Comparison of ENCODE assay signal across 10 cellular contexts in genomic region chr3:105997800-105998526, GRCh38.
A peak's percentile ranks its signal among the peaks of the same experiment; 100 is the strongest.
DNase-seq lines count a peak whose midpoint lies in the region; ATAC-seq, FAIRE-seq and TF ChIP-seq lines count a peak whose summit lies in the region.
"Had no signal": no experiment of that assay in that cellular context is flagged by ENCODE, and none has a peak within 500 bp of the region (broad histone marks: within the 10 kb centered on the region; RNA-seq: fewer than 3 reads in every experiment).

No MANE protein-coding gene starts in this region.

- H3K9me3 ChIP-seq in right cardiac atrium (ENCODE audit: control insufficient read depth, low read length), result no peaks in the 10 kb centered on the region

- peak; percentile 97 for ATAC-seq in Right ventricle myocardium inferior
- peak; percentile 93 to 95 for ATAC-seq in right cardiac atrium
- no peak for ATAC-seq in GM21717 (IDR thresholded peaks at IDR 0.05; ENCODE audit: unreplicated experiment)
- no peak for ATAC-seq in stimulated activated memory B cell treated with anti-CD40 and anti-IgM and Interleukin-4, amounts not matched to agents 10 μg/mL and 1 μg/mL and 100 μg/mL, for 72 hours

- H3K4me3 Mint-ChIP-seq in stimulated activated memory B cell treated with anti-CD40 and anti-IgM and Interleukin-4, amounts not matched to agents 10 μg/mL and 1 μg/mL and 100 μg/mL, for 72 hours, result no peak overlapping the region
- H3K4me3 Mint-ChIP-seq: CD8-positive, alpha-beta memory T cell had no signal

- H3K27ac ChIP-seq in right cardiac atrium (ENCODE audit: low read length), result peak overlapping the region; percentile 61

- no peak for TF ChIP-seq CTCF in WI38 (IDR thresholded peaks at IDR 0.05; ENCODE audit: low read depth, low read length)

- peaks cover 7% of the 10 kb centered on the region for H3K9me3 Mint-ChIP-seq in stimulated activated memory B cell treated with anti-CD40 and anti-IgM and Interleukin-4, amounts not matched to agents 10 μg/mL and 1 μg/mL and 100 μg/mL, for 72 hours

- DNase-seq in Right ventricle myocardium inferior (ENCODE audit: missing footprints) (no peak), cardiac septum (ENCODE audit: low spot score) (no peak), right cardiac atrium (peak; percentile 44 to 67 (median 45)), urothelium cell line (ENCODE audit: low spot score) (peak; percentile 69), D341Med (ENCODE audit: low spot score) (no peak)
- DNase-seq: CD8-positive, alpha-beta memory T cell; NCI-H1048 had no signal

- intact Hi-C loops in Right ventricle myocardium inferior (cut with DNase I), result no loop called here
- intact Hi-C loops in cardiac septum (cut with DNase I), result no loop called here
- intact Hi-C loops in right cardiac atrium (cut with DNase I), result no loop called here

- H3K4me1 Mint-ChIP-seq in stimulated activated memory B cell treated with anti-CD40 and anti-IgM and Interleukin-4, amounts not matched to agents 10 μg/mL and 1 μg/mL and 100 μg/mL, for 72 hours, result no peaks in the 10 kb centered on the region

- WGBS in right cardiac atrium, result 52% methylated on average over 3 of the region's 3 CpGs

- H3K4me1 ChIP-seq in right cardiac atrium (ENCODE audit: control insufficient read depth, insufficient read depth, low read length), result no peaks in the 10 kb centered on the region

- peak; percentile 94 for FAIRE-seq in urothelium cell line (lab: Jason Lieb, UNC)

- H3K27me3 ChIP-seq in right cardiac atrium (ENCODE audit: control insufficient read depth, insufficient read depth), result no peaks in the 10 kb centered on the region

- H3K4me3 ChIP-seq in WI38 (ENCODE audit: low read depth, low read length) (peak overlapping the region; percentile 47), right cardiac atrium (ENCODE audit: low read length) (no peak overlapping the region)

- no peaks in the 10 kb centered on the region for H3K27me3 Mint-ChIP-seq in stimulated activated memory B cell treated with anti-CD40 and anti-IgM and Interleukin-4, amounts not matched to agents 10 μg/mL and 1 μg/mL and 100 μg/mL, for 72 hours
- H3K27me3 Mint-ChIP-seq: CD8-positive, alpha-beta memory T cell had no signal

- no peak overlapping the region for H3K27ac Mint-ChIP-seq in stimulated activated memory B cell treated with anti-CD40 and anti-IgM and Interleukin-4, amounts not matched to agents 10 μg/mL and 1 μg/mL and 100 μg/mL, for 72 hours
- H3K27ac Mint-ChIP-seq: CD8-positive, alpha-beta memory T cell had no signal

- peaks cover 7% of the 10 kb centered on the region for H3K36me3 Mint-ChIP-seq in stimulated activated memory B cell treated with anti-CD40 and anti-IgM and Interleukin-4, amounts not matched to agents 10 μg/mL and 1 μg/mL and 100 μg/mL, for 72 hours

Comparison
In these comparisons a context has a peak if more than half of its experiments do, and no peak if none do; other contexts are left out.
1. DNase-seq: peak in right cardiac atrium (3 of 3) and urothelium cell line (single experiment); none in Right ventricle myocardium inferior (single experiment), cardiac septum (single experiment) and D341Med (single experiment).
2. ATAC-seq: peak in Right ventricle myocardium inferior (single experiment) and right cardiac atrium (2 of 2); none in GM21717 (single experiment) and stimulated activated memory B cell treated with anti-CD40 and anti-IgM and Interleukin-4, amounts not matched to agents 10 μg/mL and 1 μg/mL and 100 μg/mL, for 72 hours (single experiment).